1 cellular context compared by ENCODE assay signal in genomic region chr7:50339990-50340500, GRCh38.
TF ChIP-seq lines count a peak whose summit lies in the region.

No MANE protein-coding gene starts in this region.

TF ChIP-seq in GM23338, 12 proteins besides CTCF, POLR2A, EP300 and RAD21 (continued from another document):
- TF ChIP-seq ZNF462 (CRISPR knock-in tag; IDR thresholded peaks at IDR 0.05) (no peak), NANOG (IDR thresholded peaks at IDR 0.05; ENCODE audit: borderline replicate concordance) (no peak), ZNF114 (CRISPR knock-in tag; IDR thresholded peaks at IDR 0.05) (no peak)
